ENCODE assay signal across 8 cellular contexts in genomic region chr6:20797597-20797996, GRCh38.
"Had no signal": no experiment of that assay in that cellular context is flagged by ENCODE, and none has a peak within 500 bp of the region (broad histone marks: within the 10 kb centered on the region; RNA-seq: fewer than 3 reads in every experiment).

No MANE protein-coding gene starts in this region.

- H3K4me3 Mint-ChIP-seq: GM23338, H9, HFFc6 had no signal

- H3K9me3 Mint-ChIP-seq: GM23338, H9, HFFc6 had no signal

- DNase-seq: GM23248, GOT3, H7, H9, HCEC 1CT, HFFc6 had no signal

- H3K27ac Mint-ChIP-seq: GM23338, HFFc6 had no signal

- ATAC-seq: GM23338, HCT116 had no signal
